ENCODE assay signal across 4 cellular contexts in genomic region chr11:122391049-122391448, GRCh38.
A peak's percentile ranks its signal among the peaks of the same experiment; 100 is the strongest.
TF ChIP-seq lines count a peak whose summit lies in the region.

No MANE protein-coding gene starts in this region.

TF ChIP-seq in HepG2, 621 proteins besides CTCF, POLR2A, EP300 and RAD21:
- TF ChIP-seq FOXA1 (IDR thresholded peaks at IDR 0.05) (no peak), FOXA1 (CRISPR knock-in tag; IDR thresholded peaks at IDR 0.05) (no peak), RARG (CRISPR knock-in tag; IDR thresholded peaks at IDR 0.05; ENCODE audit: low read depth) (no peak), HMG20A (CRISPR knock-in tag; IDR thresholded peaks at IDR 0.05; ENCODE audit: borderline replicate concordance) (no peak), MAFK (conservative IDR thresholded peaks at IDR 0.05 in 1 of 2, IDR thresholded peaks at IDR 0.05 in 1 of 2; ENCODE audit: low read length in 2 of 2) (peak; percentile 63 to 71), NFE2L2 (IDR thresholded peaks at IDR 0.05; ENCODE audit: low read length) (peak; percentile 50; the same call in 1 of the 2 replicates), NFYB (CRISPR knock-in tag; IDR thresholded peaks at IDR 0.05) (no peak), MAFF (IDR thresholded peaks at IDR 0.05; ENCODE audit: low read depth, low read length) (peak; percentile 56), WIZ (CRISPR knock-in tag; IDR thresholded peaks at IDR 0.05) (no peak), BHLHE40 (IDR thresholded peaks at IDR 0.05; ENCODE audit: low read length) (no peak)

TF ChIP-seq in A549, 52 proteins besides CTCF, POLR2A, EP300 and RAD21:
- peak; percentile 68 for TF ChIP-seq MAFK (IDR thresholded peaks at IDR 0.05; ENCODE audit: partially characterized antibody)
- TF ChIP-seq MYC (IDR thresholded peaks at IDR 0.05; ENCODE audit: borderline replicate concordance, low read length): no peak
- TF ChIP-seq FOSL2 (IDR thresholded peaks at IDR 0.05): no peak
- TF ChIP-seq FOSL2 (CRISPR knock-in tag; IDR thresholded peaks at IDR 0.05): peak; percentile 54

TF ChIP-seq in IMR-90, 13 proteins besides CTCF, POLR2A, EP300 and RAD21:
- TF ChIP-seq RCOR1 (IDR thresholded peaks at IDR 0.05; ENCODE audit: insufficient replicate concordance, low read length): no peak
- TF ChIP-seq MAFK (IDR thresholded peaks at IDR 0.05; ENCODE audit: low read depth, low read length): peak; percentile 45
- peak; percentile 38; the same call in 1 of the 2 replicates for TF ChIP-seq NFE2L2 (IDR thresholded peaks at IDR 0.05; ENCODE audit: low read depth, low read length)
TF ChIP-seq in IMR-90: peak in this region for 2.

TF ChIP-seq in K562, 482 proteins besides CTCF, POLR2A, EP300 and RAD21:
- TF ChIP-seq MAFG (tag; conservative IDR thresholded peaks at IDR 0.05): peak; percentile 37; the same call in 1 of the 2 replicates
- TF ChIP-seq ZNF316 (IDR thresholded peaks at IDR 0.05): peak; percentile 36; the same call in 1 of the 2 replicates
- TF ChIP-seq NFE2L1 (tag; IDR thresholded peaks at IDR 0.05; ENCODE audit: borderline replicate concordance, low read depth): 0 out of 2 replicates have a peak, but pooled peaks have one; percentile 23
- no peak for TF ChIP-seq TCFL5 (CRISPR knock-in tag; conservative IDR thresholded peaks at IDR 0.05)
TF ChIP-seq in K562: peak in this region for 3.
